ENCODE assay signal across 8 cellular contexts in genomic region chr20:5788385-5788895, GRCh38. TPM values are rescaled to one million over a fixed set of nuclear protein-coding genes. Genes with fewer than 3 reads are reported as not detected.
DNase-seq lines count a peak whose midpoint lies in the region; FAIRE-seq and TF ChIP-seq lines count a peak whose summit lies in the region.

No MANE protein-coding gene starts in this region.

- no peak overlapping the region for H3K4me3 ChIP-seq in MG63
- no peak overlapping the region for H3K4me3 ChIP-seq in fibroblast of the aortic adventitia (ENCODE audit: low read depth, low read length)
- no peak overlapping the region for H3K4me3 ChIP-seq in neuronal stem cell (ENCODE audit: low read length in 2 of 2)

- TF ChIP-seq CTCF in fibroblast of the aortic adventitia (IDR thresholded peaks at IDR 0.05; ENCODE audit: insufficient read depth, low read length) = peak; percentile 89

- no peak overlapping the region for H3K18ac ChIP-seq in neuronal stem cell (ENCODE audit: low read length)

- H4K8ac ChIP-seq in neuronal stem cell (ENCODE audit: low read depth, low read length) = no peak overlapping the region

- no peak overlapping the region for H3K4ac ChIP-seq in neuronal stem cell (ENCODE audit: low read length)

- no peak overlapping the region for H2BK12ac ChIP-seq in neuronal stem cell (ENCODE audit: low read length)

- no peak for TF ChIP-seq POLR2A in H54 (IDR thresholded peaks at IDR 0.05; ENCODE audit: low read depth, low read length)

- no peaks in the 10 kb centered on the region for H3K4me1 ChIP-seq in neuronal stem cell (ENCODE audit: control insufficient read depth in 2 of 2, insufficient read depth in 1 of 2, low read depth in 1 of 2, low read length in 2 of 2)

- no peak overlapping the region for H3K14ac ChIP-seq in neuronal stem cell (ENCODE audit: low read length)

- no peaks in the 10 kb centered on the region for H3K27me3 ChIP-seq in MG63
- H3K27me3 ChIP-seq in neuronal stem cell (ENCODE audit: control insufficient read depth in 3 of 3, insufficient read depth in 3 of 3, low read depth in 1 of 3, low read length in 3 of 3) = no peaks in the 10 kb centered on the region

- H2AK5ac ChIP-seq in neuronal stem cell (ENCODE audit: low read depth, low read length) = no peak overlapping the region

- H3K27ac ChIP-seq in neuronal stem cell (replicated peaks; ENCODE audit: low read length) (no peak overlapping the region), substantia nigra (ENCODE audit: low read depth, low read length, poor library complexity, severe bottlenecking) (no peak overlapping the region)

- no peak overlapping the region for H4K91ac ChIP-seq in neuronal stem cell (ENCODE audit: low read depth, low read length, poor library complexity)

- H2BK120ac ChIP-seq in neuronal stem cell (ENCODE audit: low read depth, low read length) = no peak overlapping the region

- no peak overlapping the region for H2AFZ ChIP-seq in neuronal stem cell (ENCODE audit: low read length)

- H3K9me3 ChIP-seq in MG63 (no peaks in the 10 kb centered on the region), neuronal stem cell (replicated peaks in 1 of 2; ENCODE audit: control insufficient read depth in 2 of 2, insufficient read depth in 1 of 2, low read depth in 1 of 2, low read length in 2 of 2) (no peaks in the 10 kb centered on the region)

- no peak overlapping the region for H3K23ac ChIP-seq in neuronal stem cell (ENCODE audit: low read depth, low read length, poor library complexity)

- peak; percentile 93 for FAIRE-seq in H54 (lab: Jason Lieb, UNC)

- no peak overlapping the region for H2BK15ac ChIP-seq in neuronal stem cell (ENCODE audit: low read length)

- H3K4me2 ChIP-seq in neuronal stem cell (ENCODE audit: insufficient read depth, low read length, poor library complexity, severe bottlenecking) = no peak overlapping the region

- H3K79me1 ChIP-seq in neuronal stem cell (ENCODE audit: low read depth, low read length) = no peaks in the 10 kb centered on the region

- no peaks in the 10 kb centered on the region for H3K36me3 ChIP-seq in MG63
- H3K36me3 ChIP-seq in neuronal stem cell (replicated peaks in 1 of 2; ENCODE audit: control insufficient read depth in 2 of 2, insufficient read depth in 2 of 2, low read length in 2 of 2) = no peaks in the 10 kb centered on the region

- no peak overlapping the region for H3K9ac ChIP-seq in neuronal stem cell (ENCODE audit: low read depth, low read length, poor library complexity)

- WGBS in neuronal stem cell (ENCODE audit: extremely low coverage in 2 of 2, insufficient read length in 2 of 2, insufficient replicate concordance in 1 of 2), 2 donors = no CpG with 5 or more reads among the region's 3 CpGs

- DNase-seq in DMS53 treated with DMSO at 0.1 percent for 48 hours (lab: John Stamatoyannopoulos, UW; ENCODE audit: unreplicated experiment) (peak; percentile 89), H54 (ENCODE audit: insufficient read length, low spot score) (peak; percentile 68), MG63 (peak; percentile 40), RPMI7951 (ENCODE audit: low read depth) (peak; percentile 83), fibroblast of the aortic adventitia (ENCODE audit: low read depth) (peak; percentile 95), neuronal stem cell (ENCODE audit: low spot score) (peak; percentile 77), substantia nigra (lab: John Stamatoyannopoulos, UW) (peak in 40 of 49 donors; percentile 1 to 78 (median 39))
- peak; percentile 69 to 73 for DNase-seq in activated T-cell treated with anti-CD3 and anti-CD28 coated beads, Interleukin-2, amount 50 U/mL, for 48 hours

- no peak overlapping the region for H2BK5ac ChIP-seq in neuronal stem cell (ENCODE audit: low read length)

RNA-seq across cellular contexts. Expression of gene SHLD1, which starts 38.2 kb away (rescaled TPM):
- total RNA-seq in MG63 (2014; rRNA removed; shearing (Covaris generic); ENCODE audit: low replicate concordance) = 1.2 and 6.4 TPM in 2 replicates
- total RNA-seq in RPMI7951 (2014; rRNA removed; shearing (Covaris generic)) = 12.5 and 15.5 TPM in 2 replicates
- total RNA-seq in fibroblast of the aortic adventitia (ENCODE audit: low replicate concordance) = 1.2 and 2.0 TPM in 2 replicates
- 5.8 TPM for polyA plus RNA-seq in neuronal stem cell (2013, experiment 1 of 2)
- polyA plus RNA-seq in neuronal stem cell (2013, experiment 2 of 2) = 5.4 TPM

Comparison
In these comparisons a context has a peak if more than half of its experiments do, and no peak if none do; other contexts are left out.
1. DNase-seq: peak in every context shown above with its lines; median percentile 95 in fibroblast of the aortic adventitia; 89 in DMS53 treated with DMSO at 0.1 percent for 48 hours; 83 in RPMI7951; 77 in neuronal stem cell; 71 in activated T-cell treated with anti-CD3 and anti-CD28 coated beads, Interleukin-2, amount 50 U/mL, for 48 hours; 68 in H54; 40 in MG63; 39 in substantia nigra.